In the genomic region with DNA sequence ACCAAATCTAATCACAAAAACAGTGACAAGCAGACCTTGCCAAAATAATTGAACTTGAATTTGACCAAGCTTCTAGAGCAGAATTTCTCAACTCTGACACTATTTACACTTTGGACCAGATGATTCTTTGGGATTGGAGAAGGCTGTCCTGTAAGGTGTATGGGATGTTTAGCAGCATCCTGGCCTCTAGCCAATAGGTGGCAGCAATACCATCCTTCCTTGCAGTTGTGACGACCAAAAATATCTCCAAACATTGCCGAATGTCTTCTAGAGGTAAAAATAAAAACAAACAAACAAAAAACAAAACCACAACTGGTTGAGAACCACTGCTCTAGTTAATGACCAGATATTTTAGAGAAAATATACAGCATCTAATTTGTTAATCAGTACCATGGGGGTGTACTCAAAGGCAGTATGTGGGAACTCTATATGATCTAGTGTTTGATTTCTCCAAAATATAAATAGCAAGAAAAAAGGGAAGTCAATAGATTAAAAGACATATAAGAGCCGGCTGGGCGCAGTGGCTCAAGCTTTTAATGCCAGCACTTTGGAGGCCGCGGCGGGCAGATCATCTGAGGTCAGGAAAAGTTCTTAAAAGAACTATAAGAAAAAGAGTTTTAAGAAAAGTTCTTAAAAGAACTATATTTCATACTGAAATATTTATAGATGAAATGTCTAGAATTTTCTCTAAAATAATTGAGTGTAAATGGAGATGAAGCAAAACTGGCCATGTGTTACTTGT, we compare ENCODE assay signal across 9 cellular contexts.
DNase-seq lines count a peak whose midpoint lies in the region; ATAC-seq, FAIRE-seq and TF ChIP-seq lines count a peak whose summit lies in the region.
"Had no signal": no experiment of that assay in that cellular context is flagged by ENCODE, and none has a peak within 500 bp of the region (broad histone marks: within the 10 kb centered on the region; RNA-seq: fewer than 3 reads in every experiment).

No MANE protein-coding gene starts in this region.

- no peak overlapping the region for H3K4me2 ChIP-seq in keratinocyte (ENCODE audit: control insufficient read depth, extremely low read depth, insufficient read depth, low read depth, low read length)

- no peaks in the 10 kb centered on the region for H4K20me1 ChIP-seq in keratinocyte (ENCODE audit: control insufficient read depth, extremely low read depth, insufficient read depth, low read length)

- no peak overlapping the region for H3K9ac ChIP-seq in keratinocyte (ENCODE audit: control insufficient read depth, extremely low read depth, insufficient read depth, low read length)

- H3K9me1 ChIP-seq in keratinocyte (ENCODE audit: control insufficient read depth, extremely low read depth, insufficient read depth, low read length), result no peaks in the 10 kb centered on the region

- 61 to 82% methylated on average over 5 to 7 of the region's 7 CpGs for whole genome bisulfite sequencing in gastroesophageal sphincter (ENCODE audit: low coverage in 1 of 2), 2 donors

- H3K4me3 ChIP-seq in keratinocyte (ENCODE audit: control insufficient read depth in 2 of 3, extremely low read depth in 1 of 3, insufficient read depth in 2 of 3, low read depth in 1 of 3, low read length in 3 of 3) (no peak overlapping the region), gastroesophageal sphincter (no peak overlapping the region)

- dilution Hi-C loops in keratinocyte (cut with MboI; ENCODE audit: extremely low pct_ligation_motif_present, low sequenced_read_pairs), result no loop called here

- FAIRE-seq in keratinocyte (lab: Jason Lieb, UNC) (no peak), GM12891 (lab: Jason Lieb, UNC) (no peak)

- no peaks in the 10 kb centered on the region for H3K79me2 ChIP-seq in keratinocyte (ENCODE audit: control insufficient read depth, insufficient read depth, low read length)

- H3K27me3 ChIP-seq in keratinocyte (ENCODE audit: control insufficient read depth, extremely low read depth, insufficient read depth, low read length), result no peaks in the 10 kb centered on the region
- no peaks in the 10 kb centered on the region for H3K27me3 ChIP-seq in gastroesophageal sphincter

- H3K36me3 ChIP-seq in keratinocyte (ENCODE audit: control insufficient read depth in 2 of 2, extremely low read depth in 1 of 2, insufficient read depth in 2 of 2, low read length in 2 of 2), result no peaks in the 10 kb centered on the region
- no peaks in the 10 kb centered on the region for H3K36me3 ChIP-seq in gastroesophageal sphincter

- TF ChIP-seq EP300 in gastroesophageal sphincter (IDR thresholded peaks at IDR 0.05), result no peak

- peak in 2 of 3 experiments; percentile 6 to 39 for TF ChIP-seq CTCF in keratinocyte (optimal IDR thresholded peaks at IDR 0.05 in 1 of 3, IDR thresholded peaks at IDR 0.05 in 1 of 3, conservative IDR thresholded peaks at IDR 0.05 in 1 of 3; ENCODE audit: extremely low read depth in 1 of 3, insufficient read depth in 2 of 3, low read length in 3 of 3)
- no peak for TF ChIP-seq CTCF in gastroesophageal sphincter (IDR thresholded peaks at IDR 0.05)

- H3K9me3 ChIP-seq in keratinocyte (ENCODE audit: control insufficient read depth, low read depth, low read length) (peaks cover 4% of the 10 kb centered on the region), gastroesophageal sphincter (peaks cover 0 to 21% (median 0%) of the 10 kb centered on the region in 3 donors)

- no peak for TF ChIP-seq POLR2A in gastroesophageal sphincter (IDR thresholded peaks at IDR 0.05)
- no peak for TF ChIP-seq POLR2A in GM12891 (IDR thresholded peaks at IDR 0.05; ENCODE audit: low read depth, low read length)

- H2AFZ ChIP-seq in keratinocyte (ENCODE audit: control insufficient read depth, low read length), result no peak overlapping the region

- peak; percentile 29 for DNase-seq in NCI-H82 (lab: John Stamatoyannopoulos, UW)
- DNase-seq in NCI-H82 treated with DMSO at 0.1 percent for 48 hours (lab: John Stamatoyannopoulos, UW; ENCODE audit: unreplicated experiment), result no peak
- DNase-seq in GDM1 (lab: John Stamatoyannopoulos, UW), result peak; percentile 3
- DNase-seq in OCI-M1 (lab: John Stamatoyannopoulos, UW), result peak; percentile 64
- no peak for DNase-seq in keratinocyte (ENCODE audit: low read depth, low spot score)
- no peak for DNase-seq in LoVo (ENCODE audit: low spot score)
- DNase-seq in GM12891 (ENCODE audit: insufficient read length, low spot score), result no peak
- DNase-seq: mesenchymal stem cell had no signal

- ATAC-seq in gastroesophageal sphincter, result no peak

- no peak overlapping the region for H3K27ac ChIP-seq in keratinocyte (ENCODE audit: control insufficient read depth, insufficient read depth, low read length)
- no peak overlapping the region for H3K27ac ChIP-seq in gastroesophageal sphincter

- H3K4me1 ChIP-seq in keratinocyte (ENCODE audit: control insufficient read depth, extremely low read depth, insufficient read depth, low read length), result no peaks in the 10 kb centered on the region
- H3K4me1 ChIP-seq in gastroesophageal sphincter, result peaks cover 0 to 11% (median 7%) of the 10 kb centered on the region in 3 donors

TF ChIP-seq in GM12891, 5 proteins besides CTCF, POLR2A, EP300 and RAD21:
- TF ChIP-seq POLR2AphosphoS5 (IDR thresholded peaks at IDR 0.05; ENCODE audit: low read depth, low read length), result no peak

Comparison
In these comparisons a context has a peak if more than half of its experiments do, and no peak if none do; other contexts are left out.
1. DNase-seq: peak in NCI-H82 (single experiment), GDM1 (single experiment) and OCI-M1 (single experiment); none in NCI-H82 treated with DMSO at 0.1 percent for 48 hours (single experiment), keratinocyte (single experiment), LoVo (single experiment) and GM12891 (single experiment).
2. CTCF ChIP-seq: peak in keratinocyte (2 of 3); none in gastroesophageal sphincter (0 of 4).